2 cellular contexts compared by ENCODE assay signal in genomic region chrX:106897259-106897658, GRCh38.
TF ChIP-seq lines count a peak whose summit lies in the region.

No MANE protein-coding gene starts in this region.

TF ChIP-seq in A549, 52 proteins besides CTCF, POLR2A, EP300 and RAD21 (continued from another document):
- TF ChIP-seq BCL3 (IDR thresholded peaks at IDR 0.05) = no peak
- TF ChIP-seq REST (IDR thresholded peaks at IDR 0.05) = no peak
- TF ChIP-seq PBX3 (IDR thresholded peaks at IDR 0.05) = no peak
- TF ChIP-seq NR3C1 (IDR thresholded peaks at IDR 0.05) = no peak
- no peak for TF ChIP-seq CHD2 (IDR thresholded peaks at IDR 0.05; ENCODE audit: low read length, partially characterized antibody)

TF ChIP-seq in HCT116, 20 proteins besides CTCF, POLR2A, EP300 and RAD21:
- TF ChIP-seq REST (IDR thresholded peaks at IDR 0.05; ENCODE audit: low read depth) (no peak), ZBTB33 (IDR thresholded peaks at IDR 0.05; ENCODE audit: extremely low read depth, insufficient replicate concordance, low read length) (no peak), ZFX (IDR thresholded peaks at IDR 0.05) (no peak), POLR2AphosphoS5 (IDR thresholded peaks at IDR 0.05; ENCODE audit: low read depth, low read length) (no peak), YY1 (IDR thresholded peaks at IDR 0.05; ENCODE audit: extremely low read depth, insufficient replicate concordance, low read depth, low read length) (peak; percentile 87), TCF7L2 (IDR thresholded peaks at IDR 0.05; ENCODE audit: borderline replicate concordance, extremely low read depth, insufficient read depth, insufficient read length) (no peak)
